Comparison of ENCODE assay signal across 9 cellular contexts in the genomic region with DNA sequence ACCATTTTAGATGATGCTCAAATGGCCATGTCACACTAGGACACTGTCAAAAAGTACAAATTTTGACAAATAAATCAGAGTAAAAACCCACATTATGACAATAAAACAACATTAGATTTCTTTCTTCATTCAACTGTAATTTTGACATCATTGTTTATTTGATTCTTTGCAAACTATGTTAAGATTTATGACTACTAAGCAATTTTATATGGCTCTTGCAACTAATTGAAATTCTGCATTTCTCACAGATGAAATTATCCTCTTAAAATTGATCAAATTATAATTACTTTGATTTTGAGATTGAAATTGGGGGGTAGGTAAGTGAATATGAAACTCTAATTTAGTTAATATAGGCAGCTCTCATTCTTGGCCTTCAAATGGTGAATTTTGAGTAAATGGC. TPM values are rescaled to one million over a fixed set of nuclear protein-coding genes. Genes with fewer than 3 reads are reported as not detected.
"Had no signal": no experiment of that assay in that cellular context is flagged by ENCODE, and none has a peak within 500 bp of the region (broad histone marks: within the 10 kb centered on the region; RNA-seq: fewer than 3 reads in every experiment).

No MANE protein-coding gene starts in this region.

- H3K4me3 ChIP-seq: GM12878 had no signal

- ATAC-seq: GM12878 had no signal

- FAIRE-seq: G401.6, GM12878, GM12891, GM12892, GM18507, GM19239 had no signal

- DNase-seq: GDM1, GF-D8 had no signal

RNA-seq across cellular contexts. Expression of gene ATOH1, which starts 59.8 kb away (rescaled TPM):
- total RNA-seq: G401, GM12878 had no signal
- polyA plus RNA-seq: GM12878 had no signal
